In the genomic region with DNA sequence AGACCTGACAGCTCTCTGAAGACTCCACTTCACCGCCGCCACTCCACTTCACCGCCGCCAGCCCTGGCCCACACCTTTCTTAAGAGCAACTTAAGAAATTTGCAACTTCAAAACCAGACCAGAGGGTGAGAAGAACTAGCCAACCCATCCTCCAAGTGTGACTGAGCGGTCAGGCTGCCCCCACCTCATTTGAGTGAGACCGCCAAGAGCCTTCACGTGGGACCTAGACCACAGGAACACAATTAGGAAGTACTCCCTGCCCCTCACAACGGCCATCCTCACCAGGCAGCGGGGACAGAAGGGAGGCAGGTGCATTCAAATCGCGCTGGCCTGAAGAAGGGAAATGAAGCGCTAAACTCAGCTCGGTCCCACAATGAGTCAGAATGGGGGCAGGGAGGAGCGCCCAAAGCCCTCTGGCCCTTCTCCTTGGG, we compare ENCODE assay signal across 1 cellular context.
TF ChIP-seq lines count a peak whose summit lies in the region.

No MANE protein-coding gene starts in this region.

TF ChIP-seq in GM12878, 131 proteins besides CTCF, POLR2A, EP300 and RAD21 (continued from another document and continues in another):
- no peak for TF ChIP-seq CBX3 (IDR thresholded peaks at IDR 0.05; ENCODE audit: borderline replicate concordance, low read depth)
- no peak for TF ChIP-seq MYB (IDR thresholded peaks at IDR 0.05; ENCODE audit: borderline replicate concordance, low read depth, low read length)
- TF ChIP-seq, protein P1, sequence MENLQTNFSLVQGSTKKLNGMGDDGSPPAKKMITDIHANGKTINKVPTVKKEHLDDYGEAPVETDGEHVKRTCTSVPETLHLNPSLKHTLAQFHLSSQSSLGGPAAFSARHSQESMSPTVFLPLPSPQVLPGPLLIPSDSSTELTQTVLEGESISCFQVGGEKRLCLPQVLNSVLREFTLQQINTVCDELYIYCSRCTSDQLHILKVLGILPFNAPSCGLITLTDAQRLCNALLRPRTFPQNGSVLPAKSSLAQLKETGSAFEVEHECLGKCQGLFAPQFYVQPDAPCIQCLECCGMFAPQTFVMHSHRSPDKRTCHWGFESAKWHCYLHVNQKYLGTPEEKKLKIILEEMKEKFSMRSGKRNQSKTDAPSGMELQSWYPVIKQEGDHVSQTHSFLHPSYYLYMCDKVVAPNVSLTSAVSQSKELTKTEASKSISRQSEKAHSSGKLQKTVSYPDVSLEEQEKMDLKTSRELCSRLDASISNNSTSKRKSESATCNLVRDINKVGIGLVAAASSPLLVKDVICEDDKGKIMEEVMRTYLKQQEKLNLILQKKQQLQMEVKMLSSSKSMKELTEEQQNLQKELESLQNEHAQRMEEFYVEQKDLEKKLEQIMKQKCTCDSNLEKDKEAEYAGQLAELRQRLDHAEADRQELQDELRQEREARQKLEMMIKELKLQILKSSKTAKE (IDR thresholded peaks at IDR 0.05; ENCODE audit: low read depth, poor library complexity, severe bottlenecking), result no peak
- TF ChIP-seq ZZZ3 (IDR thresholded peaks at IDR 0.05; ENCODE audit: control insufficient read depth, insufficient read length, low read depth), result no peak
- no peak for TF ChIP-seq RAD51 (IDR thresholded peaks at IDR 0.05)
- TF ChIP-seq, protein P2, sequence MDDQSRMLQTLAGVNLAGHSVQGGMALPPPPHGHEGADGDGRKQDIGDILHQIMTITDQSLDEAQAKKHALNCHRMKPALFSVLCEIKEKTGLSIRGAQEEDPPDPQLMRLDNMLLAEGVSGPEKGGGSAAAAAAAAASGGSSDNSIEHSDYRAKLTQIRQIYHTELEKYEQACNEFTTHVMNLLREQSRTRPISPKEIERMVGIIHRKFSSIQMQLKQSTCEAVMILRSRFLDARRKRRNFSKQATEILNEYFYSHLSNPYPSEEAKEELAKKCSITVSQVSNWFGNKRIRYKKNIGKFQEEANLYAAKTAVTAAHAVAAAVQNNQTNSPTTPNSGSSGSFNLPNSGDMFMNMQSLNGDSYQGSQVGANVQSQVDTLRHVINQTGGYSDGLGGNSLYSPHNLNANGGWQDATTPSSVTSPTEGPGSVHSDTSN (IDR thresholded peaks at IDR 0.05; ENCODE audit: insufficient replicate concordance, low read depth, low read length), result no peak
- TF ChIP-seq RCOR1 (conservative IDR thresholded peaks at IDR 0.05; ENCODE audit: low read depth, low read length), result no peak
- TF ChIP-seq IRF4 (IDR thresholded peaks at IDR 0.05; ENCODE audit: low read depth, low read length), result peak; percentile 25; the same call in 1 of the 2 replicates
- TF ChIP-seq EED (IDR thresholded peaks at IDR 0.05; ENCODE audit: low read depth), result peak; percentile 91
- TF ChIP-seq ZBTB40 (IDR thresholded peaks at IDR 0.05; ENCODE audit: borderline replicate concordance), result no peak
- no peak for TF ChIP-seq ELK1 (IDR thresholded peaks at IDR 0.05; ENCODE audit: low read depth, low read length)
- TF ChIP-seq, protein P3, sequence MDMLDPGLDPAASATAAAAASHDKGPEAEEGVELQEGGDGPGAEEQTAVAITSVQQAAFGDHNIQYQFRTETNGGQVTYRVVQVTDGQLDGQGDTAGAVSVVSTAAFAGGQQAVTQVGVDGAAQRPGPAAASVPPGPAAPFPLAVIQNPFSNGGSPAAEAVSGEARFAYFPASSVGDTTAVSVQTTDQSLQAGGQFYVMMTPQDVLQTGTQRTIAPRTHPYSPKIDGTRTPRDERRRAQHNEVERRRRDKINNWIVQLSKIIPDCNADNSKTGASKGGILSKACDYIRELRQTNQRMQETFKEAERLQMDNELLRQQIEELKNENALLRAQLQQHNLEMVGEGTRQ (IDR thresholded peaks at IDR 0.05; ENCODE audit: borderline replicate concordance, low read depth, low read length), result no peak
- no peak for TF ChIP-seq BCL3 (IDR thresholded peaks at IDR 0.05; ENCODE audit: borderline replicate concordance, insufficient read depth, low read depth, low read length, poor library complexity, severe bottlenecking)
- no peak for TF ChIP-seq ZNF207 (IDR thresholded peaks at IDR 0.05; ENCODE audit: borderline replicate concordance)
- TF ChIP-seq, protein P4, sequence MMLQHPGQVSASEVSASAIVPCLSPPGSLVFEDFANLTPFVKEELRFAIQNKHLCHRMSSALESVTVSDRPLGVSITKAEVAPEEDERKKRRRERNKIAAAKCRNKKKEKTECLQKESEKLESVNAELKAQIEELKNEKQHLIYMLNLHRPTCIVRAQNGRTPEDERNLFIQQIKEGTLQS (IDR thresholded peaks at IDR 0.05; ENCODE audit: borderline replicate concordance, extremely low read depth, low read depth, low read length), result no peak
- TF ChIP-seq ZNF622 (IDR thresholded peaks at IDR 0.05), result no peak
- TF ChIP-seq BCL11A (IDR thresholded peaks at IDR 0.05; ENCODE audit: low read depth, low read length), result no peak
- TF ChIP-seq TCF3 (IDR thresholded peaks at IDR 0.05; ENCODE audit: borderline replicate concordance, insufficient read depth, low read depth, low read length), result 0 out of 2 replicates have a peak, but pooled peaks have one; percentile 34
- TF ChIP-seq ZBTB11 (CRISPR knock-in tag; IDR thresholded peaks at IDR 0.05), result no peak
- peak; percentile 60; the same call in 1 of the 2 replicates for TF ChIP-seq GATAD2B (conservative IDR thresholded peaks at IDR 0.05; ENCODE audit: low read depth)
- no peak for TF ChIP-seq MXI1 (IDR thresholded peaks at IDR 0.05; ENCODE audit: low read depth, low read length)
- no peak for TF ChIP-seq EZH2 (IDR thresholded peaks at IDR 0.05; ENCODE audit: borderline replicate concordance, control insufficient read depth, low read depth, low read length)
- no peak for TF ChIP-seq ZBTB33 (IDR thresholded peaks at IDR 0.05)
- no peak for TF ChIP-seq MLLT1 (IDR thresholded peaks at IDR 0.05)
- TF ChIP-seq POLR2AphosphoS5 (IDR thresholded peaks at IDR 0.05; ENCODE audit: low read length), result no peak
- TF ChIP-seq, protein P5, sequence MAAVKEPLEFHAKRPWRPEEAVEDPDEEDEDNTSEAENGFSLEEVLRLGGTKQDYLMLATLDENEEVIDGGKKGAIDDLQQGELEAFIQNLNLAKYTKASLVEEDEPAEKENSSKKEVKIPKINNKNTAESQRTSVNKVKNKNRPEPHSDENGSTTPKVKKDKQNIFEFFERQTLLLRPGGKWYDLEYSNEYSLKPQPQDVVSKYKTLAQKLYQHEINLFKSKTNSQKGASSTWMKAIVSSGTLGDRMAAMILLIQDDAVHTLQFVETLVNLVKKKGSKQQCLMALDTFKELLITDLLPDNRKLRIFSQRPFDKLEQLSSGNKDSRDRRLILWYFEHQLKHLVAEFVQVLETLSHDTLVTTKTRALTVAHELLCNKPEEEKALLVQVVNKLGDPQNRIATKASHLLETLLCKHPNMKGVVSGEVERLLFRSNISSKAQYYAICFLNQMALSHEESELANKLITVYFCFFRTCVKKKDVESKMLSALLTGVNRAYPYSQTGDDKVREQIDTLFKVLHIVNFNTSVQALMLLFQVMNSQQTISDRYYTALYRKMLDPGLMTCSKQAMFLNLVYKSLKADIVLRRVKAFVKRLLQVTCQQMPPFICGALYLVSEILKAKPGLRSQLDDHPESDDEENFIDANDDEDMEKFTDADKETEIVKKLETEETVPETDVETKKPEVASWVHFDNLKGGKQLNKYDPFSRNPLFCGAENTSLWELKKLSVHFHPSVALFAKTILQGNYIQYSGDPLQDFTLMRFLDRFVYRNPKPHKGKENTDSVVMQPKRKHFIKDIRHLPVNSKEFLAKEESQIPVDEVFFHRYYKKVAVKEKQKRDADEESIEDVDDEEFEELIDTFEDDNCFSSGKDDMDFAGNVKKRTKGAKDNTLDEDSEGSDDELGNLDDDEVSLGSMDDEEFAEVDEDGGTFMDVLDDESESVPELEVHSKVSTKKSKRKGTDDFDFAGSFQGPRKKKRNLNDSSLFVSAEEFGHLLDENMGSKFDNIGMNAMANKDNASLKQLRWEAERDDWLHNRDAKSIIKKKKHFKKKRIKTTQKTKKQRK (IDR thresholded peaks at IDR 0.05; ENCODE audit: low read depth, low read length), result no peak
- peak; percentile 48; the same call in 1 of the 2 replicates for TF ChIP-seq TCF12 (IDR thresholded peaks at IDR 0.05; ENCODE audit: low read depth, low read length)
- TF ChIP-seq RELA (IDR thresholded peaks at IDR 0.05; ENCODE audit: borderline replicate concordance, partially characterized antibody), result no peak
